Comparison of ENCODE assay signal across 8 cellular contexts in the genomic region with DNA sequence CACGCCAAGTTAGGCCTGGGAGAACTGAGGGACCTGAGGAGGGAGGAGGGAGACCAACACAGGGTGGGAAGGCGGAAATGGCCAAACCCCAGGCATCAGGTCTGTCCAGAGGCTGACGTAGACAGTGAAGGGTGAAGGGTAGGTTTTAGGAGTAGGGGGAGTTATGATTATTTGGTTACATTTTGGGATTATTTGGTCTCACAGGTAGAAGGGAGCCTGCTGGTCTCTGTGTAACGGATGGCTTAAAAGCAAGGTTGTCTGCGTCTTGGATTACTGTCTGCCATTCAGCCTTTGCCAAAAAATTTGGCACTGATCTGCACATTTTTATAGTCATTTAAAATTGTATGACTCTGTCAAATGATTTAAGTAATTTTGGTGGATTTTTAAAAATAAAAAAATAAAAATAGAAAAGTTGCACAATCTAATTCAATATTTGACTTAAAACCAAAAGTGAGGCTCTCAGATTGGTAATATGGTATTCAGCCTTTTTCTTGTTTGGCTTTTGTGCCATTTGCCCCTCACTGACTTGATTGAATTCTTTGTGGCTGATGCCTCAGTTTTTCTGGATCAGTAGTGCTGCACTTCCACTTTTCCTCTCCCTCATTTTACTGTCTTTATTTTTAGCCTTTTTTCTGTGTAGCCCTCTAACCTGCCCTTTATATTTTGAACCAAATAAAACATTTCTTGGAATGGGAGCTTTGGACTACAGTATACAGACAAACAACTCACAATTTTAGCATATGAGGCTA. TPM values are rescaled to one million over a fixed set of nuclear protein-coding genes. Genes with fewer than 3 reads are reported as not detected.
A peak's percentile ranks its signal among the peaks of the same experiment; 100 is the strongest.
DNase-seq lines count a peak whose midpoint lies in the region; ATAC-seq, FAIRE-seq and TF ChIP-seq lines count a peak whose summit lies in the region.

No MANE protein-coding gene starts in this region.

- H3K4me3 ChIP-seq in DOHH2 (ENCODE audit: low read length) (peak overlapping the region; percentile 85), astrocyte of the cerebellum (ENCODE audit: low read depth, low read length) (peak overlapping the region; percentile 40), keratinocyte (ENCODE audit: control insufficient read depth in 2 of 3, extremely low read depth in 1 of 3, insufficient read depth in 2 of 3, low read depth in 1 of 3, low read length in 3 of 3) (peak overlapping the region; percentile 46 to 72 (median 66)), stomach (peak overlapping the region; percentile 57 to 65 (median 63))
- H3K4me3 ChIP-seq in Jurkat, Clone E6-1 (ENCODE audit: low read length): peak overlapping the region; percentile 81

- no peak for DNase-seq in Jurkat, Clone E6-1 (ENCODE audit: low read depth, low spot score)
- DNase-seq in astrocyte of the cerebellum (ENCODE audit: low read depth) (no peak), keratinocyte (ENCODE audit: low read depth, low spot score) (no peak), stomach (no peak)
- DNase-seq in stimulated activated CD4-positive, alpha-beta T cell treated with anti-CD3 and anti-CD28 coated beads, Interleukin-12 subunit alpha, Interleukin-12 subunit beta, amount 100 ng/mL, for 4 hours: no peak
- no peak for DNase-seq in stimulated activated naive CD4-positive, alpha-beta T cell treated with Interleukin-2 at 50 U/mL for 16 hours (lab: John Stamatoyannopoulos, UW)

- no peak for TF ChIP-seq POLR2A in stomach (IDR thresholded peaks at IDR 0.05)

- TF ChIP-seq EP300 in stomach (IDR thresholded peaks at IDR 0.05): no peak

- H3K9me3 ChIP-seq in DOHH2 (ENCODE audit: control insufficient read depth, insufficient read depth, low read length) (no peaks in the 10 kb centered on the region), keratinocyte (ENCODE audit: control insufficient read depth, low read depth, low read length) (no peaks in the 10 kb centered on the region), stomach (no peaks in the 10 kb centered on the region)

- TF ChIP-seq CTCF in DOHH2 (IDR thresholded peaks at IDR 0.05; ENCODE audit: low read depth, low read length, poor library complexity, severe bottlenecking) (no peak), astrocyte of the cerebellum (IDR thresholded peaks at IDR 0.05; ENCODE audit: low read depth, low read length, missing control alignments) (no peak), keratinocyte (optimal IDR thresholded peaks at IDR 0.05 in 1 of 3, IDR thresholded peaks at IDR 0.05 in 1 of 3, conservative IDR thresholded peaks at IDR 0.05 in 1 of 3; ENCODE audit: extremely low read depth in 1 of 3, insufficient read depth in 2 of 3, low read length in 3 of 3) (no peak), stomach (IDR thresholded peaks at IDR 0.05) (no peak)

- H3K27ac ChIP-seq in DOHH2 (ENCODE audit: low read depth, low read length): peak overlapping the region; percentile 83
- H3K27ac ChIP-seq in keratinocyte (ENCODE audit: control insufficient read depth, insufficient read depth, low read length): peak overlapping the region; percentile 42
- H3K27ac ChIP-seq in stomach: peak overlapping the region; percentile 89 to 99 (median 92)

- dilution Hi-C loops in keratinocyte (cut with MboI; ENCODE audit: extremely low pct_ligation_motif_present, low sequenced_read_pairs): no loop called here

- peak overlapping the region; percentile 70 for H2AFZ ChIP-seq in keratinocyte (ENCODE audit: control insufficient read depth, low read length)

- H3K9me2 ChIP-seq in DOHH2 (replicated peaks; ENCODE audit: control insufficient read depth, low read length): no peaks in the 10 kb centered on the region

- WGBS in stomach, 5 donors: 2 to 12% (median 4%) methylated on average over 5 of the region's 5 CpGs

- peak overlapping the region; percentile 99 for H3K4me2 ChIP-seq in DOHH2 (ENCODE audit: low read length)
- peak overlapping the region; percentile 86 for H3K4me2 ChIP-seq in keratinocyte (ENCODE audit: control insufficient read depth, extremely low read depth, insufficient read depth, low read depth, low read length)

- peak overlapping the region; percentile 65 for H3K9ac ChIP-seq in keratinocyte (ENCODE audit: control insufficient read depth, extremely low read depth, insufficient read depth, low read length)

- intact Hi-C loops in stomach (cut with DNase I; ENCODE audit: low total_unique reads): no loop called here

- H3K27me3 ChIP-seq in DOHH2 (ENCODE audit: control insufficient read depth, low read length) (no peaks in the 10 kb centered on the region), keratinocyte (ENCODE audit: control insufficient read depth, extremely low read depth, insufficient read depth, low read length) (no peaks in the 10 kb centered on the region), stomach (no peaks in the 10 kb centered on the region)

- H3K9me1 ChIP-seq in keratinocyte (ENCODE audit: control insufficient read depth, extremely low read depth, insufficient read depth, low read length): no peaks in the 10 kb centered on the region

- ATAC-seq in GM21423 (IDR thresholded peaks at IDR 0.05; ENCODE audit: unreplicated experiment): peak; percentile 39

- in situ Hi-C loops in astrocyte of the cerebellum (cut with HindIII; ENCODE audit: low sequenced_read_pairs): loop anchor here (25.0 kb wide), 1 partner anchor 130 kb away; no protein-coding TSS in a partner anchor

- H3K4me1 ChIP-seq in DOHH2 (ENCODE audit: control insufficient read depth, low read length) (peaks cover 47% of the 10 kb centered on the region), keratinocyte (ENCODE audit: control insufficient read depth, extremely low read depth, insufficient read depth, low read length) (peaks cover 3% of the 10 kb centered on the region), stomach (peaks cover 14 to 49% (median 36%) of the 10 kb centered on the region in 4 donors)

- H4K20me1 ChIP-seq in DOHH2 (ENCODE audit: control insufficient read depth, insufficient read depth, low read depth, low read length) (no peaks in the 10 kb centered on the region), keratinocyte (ENCODE audit: control insufficient read depth, extremely low read depth, insufficient read depth, low read length) (no peaks in the 10 kb centered on the region)

- peaks cover 21% of the 10 kb centered on the region for H3K36me3 ChIP-seq in DOHH2 (ENCODE audit: control insufficient read depth, low read length)
- H3K36me3 ChIP-seq in keratinocyte (ENCODE audit: control insufficient read depth in 2 of 2, extremely low read depth in 1 of 2, insufficient read depth in 2 of 2, low read length in 2 of 2): peaks cover 8 to 15% of the 10 kb centered on the region in 2 experiments
- peaks cover 20 to 27% (median 24%) of the 10 kb centered on the region in 4 donors for H3K36me3 ChIP-seq in stomach

- no peak for FAIRE-seq in keratinocyte (lab: Jason Lieb, UNC)

- H3F3A ChIP-seq in DOHH2 (ENCODE audit: control insufficient read depth, insufficient read depth): peaks cover 24% of the 10 kb centered on the region

- H3K79me2 ChIP-seq in DOHH2 (ENCODE audit: control insufficient read depth, low read length) (peaks cover 21% of the 10 kb centered on the region), keratinocyte (ENCODE audit: control insufficient read depth, insufficient read depth, low read length) (peaks cover 1% of the 10 kb centered on the region)

RNA-seq across cellular contexts. Expression of a gene that starts 3.6 kb away (rescaled TPM):
- polyA plus RNA-seq in Jurkat, Clone E6-1 (2012; ENCODE audit: insufficient read depth, insufficient read length): not detected
- polyA plus RNA-seq in keratinocyte (not detected in 3 replicates), stomach (under 1 TPM in 1 of 3 donors, not detected in 2; 0.35 TPM)
- 0.57 TPM for polyA plus RNA-seq in keratinocyte (2011; ENCODE audit: low read depth)
- not detected in 2 replicates for polyA plus RNA-seq in keratinocyte (2011; cell fraction: cytosol; rRNA removed)
- not detected in 2 replicates for polyA plus RNA-seq in keratinocyte (2011; cell fraction: nucleus; rRNA removed)
- not detected in 2 replicates for polyA plus RNA-seq in keratinocyte (2012; ENCODE audit: low replicate concordance)
- polyA minus RNA-seq in keratinocyte: not detected in 3 replicates
- polyA minus RNA-seq in keratinocyte (2011; cell fraction: cytosol; rRNA and poly(A)+ RNA removed): not detected
- not detected in 2 replicates for polyA minus RNA-seq in keratinocyte (2011; cell fraction: nucleus; rRNA and poly(A)+ RNA removed)
- not detected for total RNA-seq in stomach

RNA-seq across cellular contexts. Expression of a gene that starts 8.6 kb away (rescaled TPM):
- 11.4 TPM for polyA plus RNA-seq in Jurkat, Clone E6-1 (2012; ENCODE audit: insufficient read depth, insufficient read length)
- 17.6 to 19.8 TPM (median 18.3 TPM) in 3 replicates for polyA plus RNA-seq in keratinocyte
- polyA plus RNA-seq in keratinocyte (2011; ENCODE audit: low read depth): 3.1 TPM
- polyA plus RNA-seq in keratinocyte (2011; cell fraction: cytosol; rRNA removed): 16.4 and 17.6 TPM in 2 replicates
- polyA plus RNA-seq in keratinocyte (2011; cell fraction: nucleus; rRNA removed): 33.5 and 35.2 TPM in 2 replicates
- polyA plus RNA-seq in keratinocyte (2012; ENCODE audit: low replicate concordance): 9.1 and 17.9 TPM in 2 replicates
- 21.6 to 42.2 TPM (median 24.7 TPM) in 3 replicates for polyA minus RNA-seq in keratinocyte
- 13.2 TPM for polyA minus RNA-seq in keratinocyte (2011; cell fraction: cytosol; rRNA and poly(A)+ RNA removed)
- polyA minus RNA-seq in keratinocyte (2011; cell fraction: nucleus; rRNA and poly(A)+ RNA removed): 11.6 and 16.5 TPM in 2 replicates
- 10 to 100 TPM in 4 of 5 donors, 1 to 10 TPM in 1; 7.0 to 21.2 (median 14.7) TPM for total RNA-seq in stomach
- polyA plus RNA-seq in stomach: 10 to 100 TPM in 1 of 3 donors, 1 to 10 TPM in 2; 3.8 to 12.8 (median 7.2) TPM

RNA-seq across cellular contexts. Expression of a gene that starts 8.7 kb away (rescaled TPM):
- 45.1 TPM for polyA plus RNA-seq in Jurkat, Clone E6-1 (2012; ENCODE audit: insufficient read depth, insufficient read length)
- polyA plus RNA-seq in keratinocyte: 28.7 to 42.2 TPM (median 31.7 TPM) in 3 replicates
- 27.2 TPM for polyA plus RNA-seq in keratinocyte (2011; ENCODE audit: low read depth)
- 10.6 and 13.0 TPM in 2 replicates for polyA plus RNA-seq in keratinocyte (2011; cell fraction: cytosol; rRNA removed)
- 177 and 188 TPM in 2 replicates for polyA plus RNA-seq in keratinocyte (2011; cell fraction: nucleus; rRNA removed)
- 24.1 and 39.6 TPM in 2 replicates for polyA plus RNA-seq in keratinocyte (2012; ENCODE audit: low replicate concordance)
- 30.6 to 49.5 TPM (median 46.2 TPM) in 3 replicates for polyA minus RNA-seq in keratinocyte
- 15.9 TPM for polyA minus RNA-seq in keratinocyte (2011; cell fraction: cytosol; rRNA and poly(A)+ RNA removed)
- 33.3 and 43.7 TPM in 2 replicates for polyA minus RNA-seq in keratinocyte (2011; cell fraction: nucleus; rRNA and poly(A)+ RNA removed)
- total RNA-seq in stomach: 100 to 1,000 TPM in 3 of 5 donors, 10 to 100 TPM in 2; 29.8 to 210 (median 145) TPM
- 10 to 100 TPM; 26.5 to 38.9 (median 32.5) TPM for polyA plus RNA-seq in stomach

RNA-seq across cellular contexts. Expression of a gene that starts 25.2 kb away (rescaled TPM):
- 35.3 TPM for polyA plus RNA-seq in Jurkat, Clone E6-1 (2012; ENCODE audit: insufficient read depth, insufficient read length)
- polyA plus RNA-seq in keratinocyte (24.6 to 33.2 TPM (median 27.0 TPM) in 3 replicates), stomach (10 to 100 TPM; 29.4 to 40.5 (median 37.9) TPM)
- 9.8 TPM for polyA plus RNA-seq in keratinocyte (2011; ENCODE audit: low read depth)
- polyA plus RNA-seq in keratinocyte (2011; cell fraction: cytosol; rRNA removed): 28.5 and 33.1 TPM in 2 replicates
- 18.5 and 22.8 TPM in 2 replicates for polyA plus RNA-seq in keratinocyte (2011; cell fraction: nucleus; rRNA removed)
- polyA plus RNA-seq in keratinocyte (2012; ENCODE audit: low replicate concordance): 16.2 and 38.5 TPM in 2 replicates
- polyA minus RNA-seq in keratinocyte: 16.6 to 46.4 TPM (median 17.6 TPM) in 3 replicates
- polyA minus RNA-seq in keratinocyte (2011; cell fraction: cytosol; rRNA and poly(A)+ RNA removed): 16.1 TPM
- 8.3 and 13.7 TPM in 2 replicates for polyA minus RNA-seq in keratinocyte (2011; cell fraction: nucleus; rRNA and poly(A)+ RNA removed)
- 10 to 100 TPM; 33.2 to 84.0 (median 79.1) TPM for total RNA-seq in stomach

RNA-seq across cellular contexts. Expression of a gene that starts 25.7 kb away (rescaled TPM):
- polyA plus RNA-seq in Jurkat, Clone E6-1 (2012; ENCODE audit: insufficient read depth, insufficient read length): 84.3 TPM
- polyA plus RNA-seq in keratinocyte (53.0 to 98.3 TPM (median 54.6 TPM) in 3 replicates), stomach (100 to 1,000 TPM in 1 of 3 donors, 10 to 100 TPM in 2; 53.2 to 141 (median 70.2) TPM)
- polyA plus RNA-seq in keratinocyte (2011; ENCODE audit: low read depth): 80.1 TPM
- polyA plus RNA-seq in keratinocyte (2011; cell fraction: cytosol; rRNA removed): 34.1 and 58.4 TPM in 2 replicates
- polyA plus RNA-seq in keratinocyte (2011; cell fraction: nucleus; rRNA removed): 115 and 144 TPM in 2 replicates
- 36.2 and 124 TPM in 2 replicates for polyA plus RNA-seq in keratinocyte (2012; ENCODE audit: low replicate concordance)
- 196 to 448 TPM (median 286 TPM) in 3 replicates for polyA minus RNA-seq in keratinocyte
- polyA minus RNA-seq in keratinocyte (2011; cell fraction: cytosol; rRNA and poly(A)+ RNA removed): 291 TPM
- 223 and 237 TPM in 2 replicates for polyA minus RNA-seq in keratinocyte (2011; cell fraction: nucleus; rRNA and poly(A)+ RNA removed)
- 100 to 1,000 TPM; 169 to 399 (median 223) TPM for total RNA-seq in stomach

Comparison
In these comparisons a context has a peak if more than half of its experiments do, and no peak if none do; other contexts are left out.
1. H3K27ac ChIP-seq: peak in every context shown above with its lines; median percentile 92 in stomach; 83 in DOHH2; 42 in keratinocyte.